ENCODE assay signal across 26 cellular contexts in genomic region chr6:35665573-35665972, GRCh38. TPM values are rescaled to one million over a fixed set of nuclear protein-coding genes. Genes with fewer than 3 reads are reported as not detected.
DNase-seq lines count a peak whose midpoint lies in the region; ATAC-seq, FAIRE-seq and TF ChIP-seq lines count a peak whose summit lies in the region.
"Had no signal": no experiment of that assay in that cellular context is flagged by ENCODE, and none has a peak within 500 bp of the region (broad histone marks: within the 10 kb centered on the region; RNA-seq: fewer than 3 reads in every experiment).

No MANE protein-coding gene starts in this region.

- CTCF ChIA-PET in RWPE1 (lab: Yijun Ruan, JAX): interaction anchor here (0.7 to 1.2 kb wide), 2 partner anchors 24 to 67 kb away, joined by 4 to 5 read pairs; no protein-coding TSS in a partner anchor

- peak in 1 of 3 donors; percentile 28 for DNase-seq in CD4-positive, CD25-positive, alpha-beta regulatory T cell
- DNase-seq in GM12892 (ENCODE audit: insufficient read length): no peak
- no peak for DNase-seq in RWPE1 (ENCODE audit: low spot score)
- DNase-seq in hepatocyte (ENCODE audit: low spot score): no peak
- DNase-seq in left colon: no peak
- no peak for DNase-seq in foreskin melanocyte
- DNase-seq in 8988T: no peak
- DNase-seq: adrenal gland; EL; erythroblast; H7; kidney glomerular epithelial cell; mesendoderm; NCI-H187; NCI-H2227 treated with DMSO at 0.1 percent for 48 hours; RPMI8226; stimulated activated CD4-positive, alpha-beta T cell treated with anti-CD3 and anti-CD28 coated beads, Interleukin-2, amount 100 ng/mL, for 24 hours; stomach; T-cell; trophoblast cell; WERI-Rb-1 had no signal

- H3K79me2 ChIP-seq in hepatocyte: peaks cover 69% of the 10 kb centered on the region

- no peaks in the 10 kb centered on the region for H3K36me3 Mint-ChIP-seq in CD4-positive, CD25-positive, alpha-beta regulatory T cell

- H3K36me3 ChIP-seq in CD4-positive, CD25-positive, alpha-beta regulatory T cell (ENCODE audit: control insufficient read depth, insufficient read depth, low read length): no peaks in the 10 kb centered on the region
- H3K36me3 ChIP-seq in hepatocyte (replicated peaks; ENCODE audit: insufficient read depth, low read depth): no peaks in the 10 kb centered on the region
- H3K36me3 ChIP-seq: adrenal gland, WERI-Rb-1 had no signal

- H3K27ac Mint-ChIP-seq in CD4-positive, CD25-positive, alpha-beta regulatory T cell: no peak overlapping the region
- H3K27ac Mint-ChIP-seq: activated T-helper 2 cell treated with anti-CD3 and anti-CD28 coated beads, Interferon-gamma antibody, Interleukin-2, Interleukin-4, amounts not matched to agents 10 μg/mL and 5 μg/mL and 100 μg/mL, durations not matched to agents 14 hours and 24 hours and 36 hours; IgD-negative memory B cell; nephron; T-cell had no signal

- no peaks in the 10 kb centered on the region for H3K27me3 ChIP-seq in CD4-positive, CD25-positive, alpha-beta regulatory T cell (ENCODE audit: control insufficient read depth, insufficient read depth, low read length)
- H3K27me3 ChIP-seq in hepatocyte: no peaks in the 10 kb centered on the region
- H3K27me3 ChIP-seq: adrenal gland, stomach had no signal

- TF ChIP-seq CTCF in RWPE1 (conservative IDR thresholded peaks at IDR 0.05; ENCODE audit: low read depth) (no peak), hepatocyte (IDR thresholded peaks at IDR 0.05; ENCODE audit: poor library complexity) (no peak)

- peak overlapping the region; percentile 20 for H3K4me2 ChIP-seq in hepatocyte

- H3K4me1 Mint-ChIP-seq in CD4-positive, CD25-positive, alpha-beta regulatory T cell: peaks cover 8 to 45% (median 18%) of the 10 kb centered on the region in 4 donors

- POLR2A ChIA-PET in RWPE1 (lab: Yijun Ruan, JAX; ENCODE audit: low non-redundant PET): no interaction called here

- no peaks in the 10 kb centered on the region for H3K9me3 ChIP-seq in CD4-positive, CD25-positive, alpha-beta regulatory T cell (ENCODE audit: control insufficient read depth in 2 of 2, low read length in 2 of 2)
- H3K9me3 ChIP-seq in hepatocyte (ENCODE audit: low read depth): no peaks in the 10 kb centered on the region
- H3K9me3 ChIP-seq: adrenal gland, stomach had no signal

- peaks cover 53% of the 10 kb centered on the region for H4K20me1 ChIP-seq in hepatocyte (ENCODE audit: insufficient read depth, poor library complexity, severe bottlenecking)

- no peak for ATAC-seq in CD4-positive, CD25-positive, alpha-beta regulatory T cell (ENCODE audit: low read depth in 2 of 2)
- no peak for ATAC-seq in left colon
- ATAC-seq in HG02852 (IDR thresholded peaks at IDR 0.05; ENCODE audit: unreplicated experiment): no peak
- ATAC-seq: T-cell had no signal

- intact Hi-C loops in left colon (cut with DNase I, micrococcal nuclease): no loop called here

- peak overlapping the region; percentile 37 for H3K27ac ChIP-seq in CD4-positive, CD25-positive, alpha-beta regulatory T cell (ENCODE audit: insufficient read depth, low read length, poor library complexity, severe bottlenecking)
- H3K27ac ChIP-seq in RWPE1 (peak overlapping the region; percentile 62), hepatocyte (no peak overlapping the region)
- H3K27ac ChIP-seq: adrenal gland, stomach, WERI-Rb-1 had no signal

- H3K4me3 ChIP-seq in CD4-positive, CD25-positive, alpha-beta regulatory T cell (ENCODE audit: low read depth, low read length): peak overlapping the region; percentile 70
- H3K4me3 ChIP-seq in hepatocyte: no peak overlapping the region
- H3K4me3 ChIP-seq: adrenal gland, stomach had no signal

- H3K9me2 ChIP-seq in hepatocyte (replicated peaks; ENCODE audit: insufficient read depth): no peaks in the 10 kb centered on the region

- TF ChIP-seq POLR2A in GM12892 (IDR thresholded peaks at IDR 0.05; ENCODE audit: low read depth, low read length): no peak

- peak; percentile 67 for FAIRE-seq in GM12892 (lab: Jason Lieb, UNC)
- FAIRE-seq: bronchial epithelial cell had no signal

- no peak overlapping the region for H2AFZ ChIP-seq in hepatocyte

- WGBS in hepatocyte (ENCODE audit: low lambda C conversion rate, missing lambda C conversion rate): 76% methylated on average over 3 of the region's 3 CpGs

- no peak overlapping the region for H3K4me3 Mint-ChIP-seq in CD4-positive, CD25-positive, alpha-beta regulatory T cell
- H3K4me3 Mint-ChIP-seq: IgD-negative memory B cell, nephron, T-cell had no signal

- no peaks in the 10 kb centered on the region for H3K9me3 Mint-ChIP-seq in CD4-positive, CD25-positive, alpha-beta regulatory T cell
- H3K9me3 Mint-ChIP-seq: activated T-helper 2 cell treated with anti-CD3 and anti-CD28 coated beads, Interferon-gamma antibody, Interleukin-2, Interleukin-4, amounts not matched to agents 10 μg/mL and 5 μg/mL and 100 μg/mL, durations not matched to agents 14 hours and 24 hours and 36 hours; IgD-negative memory B cell; nephron; T-cell had no signal

- peaks cover 71% of the 10 kb centered on the region for H3K4me1 ChIP-seq in CD4-positive, CD25-positive, alpha-beta regulatory T cell (ENCODE audit: control insufficient read depth, insufficient read depth, low read length, poor library complexity, severe bottlenecking)
- H3K4me1 ChIP-seq in hepatocyte (ENCODE audit: insufficient read depth): no peaks in the 10 kb centered on the region

- no peaks in the 10 kb centered on the region for H3K27me3 Mint-ChIP-seq in CD4-positive, CD25-positive, alpha-beta regulatory T cell
- H3K27me3 Mint-ChIP-seq: IgD-negative memory B cell, T-cell had no signal

RNA-seq across cellular contexts. Expression of gene FKBP5, which starts 23.1 kb away (rescaled TPM):
- 55.0 TPM for total RNA-seq in CD4-positive, CD25-positive, alpha-beta regulatory T cell
- polyA plus RNA-seq in CD4-positive, CD25-positive, alpha-beta regulatory T cell: 100 to 1,000 TPM in 2 of 4 donors, 10 to 100 TPM in 2; 27.5 to 157 (median 106) TPM
- polyA plus RNA-seq in GM12892 (2012; ENCODE audit: missing spikeins): 34.9 TPM
- total RNA-seq in hepatocyte (73.6 and 78.8 TPM in 2 replicates), left colon (100 to 1,000 TPM in 1 of 2 donors, 10 to 100 TPM in 1; 40.3 to 252 TPM)
- 233 and 254 TPM in 2 replicates for polyA plus RNA-seq in hepatocyte
